ENCODE assay signal across 10 cellular contexts in genomic region chr3:47016086-47016933, GRCh38. TPM values are rescaled to one million over a fixed set of nuclear protein-coding genes. Genes with fewer than 3 reads are reported as not detected.
DNase-seq lines count a peak whose midpoint lies in the region; ATAC-seq and TF ChIP-seq lines count a peak whose summit lies in the region.
"Had no signal": no experiment of that assay in that cellular context is flagged by ENCODE, and none has a peak within 500 bp of the region (broad histone marks: within the 10 kb centered on the region; RNA-seq: fewer than 3 reads in every experiment).

No MANE protein-coding gene starts in this region.

- H3K4me3 ChIP-seq in fibroblast of the aortic adventitia (ENCODE audit: low read depth, low read length) (no peak overlapping the region), upper lobe of right lung (no peak overlapping the region)

- H3K4me1 Mint-ChIP-seq in activated T-cell treated with anti-CD3 and anti-CD28 coated beads, Interleukin-2, amount 50 U/mL, for 72 hours (ENCODE audit: low read depth), result peaks cover 57% of the 10 kb centered on the region
- peaks cover 7% of the 10 kb centered on the region for H3K4me1 Mint-ChIP-seq in WTC11
- peaks cover 50% of the 10 kb centered on the region for H3K4me1 Mint-ChIP-seq in stimulated activated effector memory CD8-positive, alpha-beta T cell treated with anti-CD3 and anti-CD28 coated beads, Interleukin-12 subunit alpha, Interleukin-12 subunit beta, amount 100 ng/mL, for 72 hours

- H3K4me3 Mint-ChIP-seq in activated T-cell treated with anti-CD3 and anti-CD28 coated beads, Interleukin-2, amount 50 U/mL, for 72 hours, result peak overlapping the region; percentile 62 to 79
- H3K4me3 Mint-ChIP-seq in WTC11, result no peak overlapping the region
- peak overlapping the region; percentile 58 for H3K4me3 Mint-ChIP-seq in stimulated activated effector memory CD8-positive, alpha-beta T cell treated with anti-CD3 and anti-CD28 coated beads, Interleukin-12 subunit alpha, Interleukin-12 subunit beta, amount 100 ng/mL, for 72 hours

- no peaks in the 10 kb centered on the region for H3K27me3 Mint-ChIP-seq in activated T-cell treated with anti-CD3 and anti-CD28 coated beads, Interleukin-2, amount 50 U/mL, for 72 hours (ENCODE audit: low read depth)
- H3K27me3 Mint-ChIP-seq in WTC11 (ENCODE audit: low read depth), result no peaks in the 10 kb centered on the region

- TF ChIP-seq CTCF in WTC11 (IDR thresholded peaks at IDR 0.05) (no peak), fibroblast of the aortic adventitia (IDR thresholded peaks at IDR 0.05; ENCODE audit: insufficient read depth, low read length) (no peak), upper lobe of right lung (IDR thresholded peaks at IDR 0.05) (no peak)

- intact Hi-C loops in upper lobe of right lung (cut with DNase I), result no loop called here

- peaks cover 27% of the 10 kb centered on the region for H3K4me1 ChIP-seq in upper lobe of right lung

- H3K27ac ChIP-seq in upper lobe of right lung, result no peak overlapping the region

- H3K27me3 ChIP-seq in upper lobe of right lung, result no peaks in the 10 kb centered on the region

- no peak for ATAC-seq in activated T-cell treated with anti-CD3 and anti-CD28 coated beads, Interleukin-2, amount 50 U/mL, for 72 hours (replicated peaks in 1 of 2)
- ATAC-seq in WTC11 (no peak), upper lobe of right lung (no peak)
- no peak for ATAC-seq in stimulated activated effector memory CD8-positive, alpha-beta T cell treated with anti-CD3 and anti-CD28 coated beads, Interleukin-12 subunit alpha, Interleukin-12 subunit beta, amount 100 ng/mL, for 72 hours

- no peaks in the 10 kb centered on the region for H3K9me3 ChIP-seq in upper lobe of right lung

- no peak for DNase-seq in activated T-cell treated with anti-CD3 and anti-CD28 coated beads, Interleukin-2, amount 50 U/mL, for 72 hours
- DNase-seq in activated T-cell treated with anti-CD3 and anti-CD28 coated beads, Interleukin-2, amount 50 U/mL, for 48 hours, result no peak
- DNase-seq in WTC11 (ENCODE audit: low spot score), result no peak
- DNase-seq in fibroblast of the aortic adventitia (ENCODE audit: low read depth), result peak; percentile 28
- DNase-seq in stimulated activated effector memory CD8-positive, alpha-beta T cell treated with anti-CD3 and anti-CD28 coated beads, Interleukin-12 subunit alpha, Interleukin-12 subunit beta, amount 100 ng/mL, for 72 hours (ENCODE audit: low spot score in 2 of 2), result no peak
- DNase-seq in SIG-M5 (lab: John Stamatoyannopoulos, UW), result no peak
- DNase-seq in RPMI8226, result no peak
- DNase-seq in upper lobe of right lung, result no peak
- DNase-seq: NCI-H1436, NCI-H774 had no signal

- CTCF ChIA-PET in WTC11 (lab: Charles Lee), result interaction anchor here (1.1 kb wide), 2 partner anchors 47 to 93 kb away, joined by 3 read pairs; no protein-coding TSS in a partner anchor

- POLR2A ChIA-PET in WTC11 (lab: Charles Lee), result no interaction called here

- H3K9me3 Mint-ChIP-seq in activated T-cell treated with anti-CD3 and anti-CD28 coated beads, Interleukin-2, amount 50 U/mL, for 72 hours, result no peaks in the 10 kb centered on the region
- H3K9me3 Mint-ChIP-seq in WTC11, result no peaks in the 10 kb centered on the region
- no peaks in the 10 kb centered on the region for H3K9me3 Mint-ChIP-seq in stimulated activated effector memory CD8-positive, alpha-beta T cell treated with anti-CD3 and anti-CD28 coated beads, Interleukin-12 subunit alpha, Interleukin-12 subunit beta, amount 100 ng/mL, for 72 hours

- H3K36me3 ChIP-seq in upper lobe of right lung, result peaks cover 34% of the 10 kb centered on the region

- H3K36me3 Mint-ChIP-seq in activated T-cell treated with anti-CD3 and anti-CD28 coated beads, Interleukin-2, amount 50 U/mL, for 72 hours (ENCODE audit: insufficient read depth in 2 of 2), result peaks cover 4 to 8% of the 10 kb centered on the region in 2 donors
- H3K36me3 Mint-ChIP-seq in WTC11, result peaks cover 23% of the 10 kb centered on the region
- peaks cover 36% of the 10 kb centered on the region for H3K36me3 Mint-ChIP-seq in stimulated activated effector memory CD8-positive, alpha-beta T cell treated with anti-CD3 and anti-CD28 coated beads, Interleukin-12 subunit alpha, Interleukin-12 subunit beta, amount 100 ng/mL, for 72 hours

- H3K27ac Mint-ChIP-seq in activated T-cell treated with anti-CD3 and anti-CD28 coated beads, Interleukin-2, amount 50 U/mL, for 72 hours, result peak overlapping the region; percentile 56
- 0 out of 2 replicates have a peak overlapping the region, but pooled peaks have one; percentile 20 for H3K27ac Mint-ChIP-seq in WTC11
- peak overlapping the region; percentile 60 for H3K27ac Mint-ChIP-seq in stimulated activated effector memory CD8-positive, alpha-beta T cell treated with anti-CD3 and anti-CD28 coated beads, Interleukin-12 subunit alpha, Interleukin-12 subunit beta, amount 100 ng/mL, for 72 hours

TF ChIP-seq in WTC11, 78 proteins besides CTCF, POLR2A, EP300 and RAD21:
- TF ChIP-seq CREM (CRISPR knock-in tag; IDR thresholded peaks at IDR 0.05) (no peak), TCF7 (CRISPR knock-in tag; IDR thresholded peaks at IDR 0.05; ENCODE audit: low read depth) (no peak), ZNF219 (CRISPR knock-in tag; IDR thresholded peaks at IDR 0.05; ENCODE audit: borderline replicate concordance) (no peak), NFE2L1 (CRISPR knock-in tag; IDR thresholded peaks at IDR 0.05) (no peak), RORB (CRISPR knock-in tag; IDR thresholded peaks at IDR 0.05) (no peak), ZBTB43 (CRISPR knock-in tag; IDR thresholded peaks at IDR 0.05) (no peak), ZNF138 (CRISPR knock-in tag; conservative IDR thresholded peaks at IDR 0.05) (no peak), TEAD4 (CRISPR knock-in tag; IDR thresholded peaks at IDR 0.05) (no peak), FOXP1 (CRISPR knock-in tag; IDR thresholded peaks at IDR 0.05; ENCODE audit: borderline replicate concordance) (no peak), ZNF512 (CRISPR knock-in tag; IDR thresholded peaks at IDR 0.05; ENCODE audit: borderline replicate concordance) (no peak), E2F5 (CRISPR knock-in tag; IDR thresholded peaks at IDR 0.05) (no peak), IRF1 (CRISPR knock-in tag; IDR thresholded peaks at IDR 0.05) (no peak)

RNA-seq across cellular contexts. Expression of gene NBEAL2, which starts 36.8 kb away (rescaled TPM):
- 10 to 100 TPM; 84.0 to 87.4 TPM for total RNA-seq in activated T-cell treated with anti-CD3 and anti-CD28 coated beads, Interleukin-2, amount 50 U/mL, for 72 hours
- 64.0 to 80.0 TPM (median 64.3 TPM) in 3 replicates for total RNA-seq in WTC11 (2021)
- 4.4 and 6.4 TPM in 2 replicates for total RNA-seq in fibroblast of the aortic adventitia (ENCODE audit: low replicate concordance)
- 116 TPM for total RNA-seq in upper lobe of right lung

RNA-seq across cellular contexts. Expression of gene CCDC12, which starts 39.8 kb away (rescaled TPM):
- total RNA-seq in activated T-cell treated with anti-CD3 and anti-CD28 coated beads, Interleukin-2, amount 50 U/mL, for 72 hours, result 10 to 100 TPM; 54.7 to 56.2 TPM
- total RNA-seq in WTC11 (2021) (50.3 to 59.1 TPM (median 55.9 TPM) in 3 replicates), fibroblast of the aortic adventitia (ENCODE audit: low replicate concordance) (21.6 and 29.4 TPM in 2 replicates), upper lobe of right lung (42.1 TPM)
